ENCODE assay signal across 14 cellular contexts in the genomic region with DNA sequence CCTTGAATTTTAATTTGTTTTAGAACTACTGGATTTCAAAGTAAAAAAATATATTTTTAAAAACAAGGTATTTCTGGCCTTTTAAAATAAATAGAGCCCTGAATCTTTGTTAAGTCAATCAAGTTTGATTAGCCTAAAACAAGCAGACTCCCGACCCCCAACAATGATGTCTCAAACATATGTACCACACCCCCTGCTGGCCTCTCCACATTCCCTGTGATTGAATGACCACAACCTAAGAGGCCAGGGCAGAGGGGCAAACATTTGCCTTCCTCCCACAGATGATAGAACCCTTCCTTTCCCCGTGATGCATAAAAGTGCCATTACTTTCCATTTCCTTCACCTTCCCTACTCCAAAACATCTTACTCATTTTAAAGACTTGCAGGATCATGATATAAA.
DNase-seq lines count a peak whose midpoint lies in the region; ATAC-seq, FAIRE-seq and TF ChIP-seq lines count a peak whose summit lies in the region.
"Had no signal": no experiment of that assay in that cellular context is flagged by ENCODE, and none has a peak within 500 bp of the region (broad histone marks: within the 10 kb centered on the region; RNA-seq: fewer than 3 reads in every experiment).

No MANE protein-coding gene starts in this region.

- TF ChIP-seq POLR2A in GM12892 (IDR thresholded peaks at IDR 0.05; ENCODE audit: low read depth, low read length) (no peak), heart left ventricle (IDR thresholded peaks at IDR 0.05) (no peak)

- no peaks in the 10 kb centered on the region for H3K4me1 ChIP-seq in BE2C
- peaks cover 19% of the 10 kb centered on the region for H3K4me1 ChIP-seq in KMS-11 (ENCODE audit: low read depth, poor library complexity, severe bottlenecking)
- H3K4me1 ChIP-seq in heart left ventricle: peaks cover 0 to 32% (median 16%) of the 10 kb centered on the region in 12 donors

- intact Hi-C loops in heart left ventricle (cut with DNase I): loop anchor here in 8 of 10 donors (5.0 to 10.0 kb wide), 7 partner anchors 149 to 1582 kb away; no protein-coding TSS in a partner anchor

- H3K36me3 ChIP-seq in BE2C (no peaks in the 10 kb centered on the region), KMS-11 (ENCODE audit: insufficient read depth) (no peaks in the 10 kb centered on the region), heart left ventricle (peaks cover 0 to 4% (median 0%) of the 10 kb centered on the region in 9 donors)

- no peak overlapping the region for H3K27ac ChIP-seq in KMS-11
- no peak overlapping the region for H3K27ac ChIP-seq in heart left ventricle
- H3K27ac ChIP-seq: gastroesophageal sphincter had no signal

- no peaks in the 10 kb centered on the region for H3K9me3 ChIP-seq in BE2C
- no peaks in the 10 kb centered on the region for H3K9me3 ChIP-seq in heart left ventricle
- H3K9me3 ChIP-seq: gastroesophageal sphincter had no signal

- H3K27me3 ChIP-seq in BE2C (no peaks in the 10 kb centered on the region), KMS-11 (ENCODE audit: insufficient read depth, low read depth) (no peaks in the 10 kb centered on the region), heart left ventricle (no peaks in the 10 kb centered on the region)
- H3K27me3 ChIP-seq: gastroesophageal sphincter had no signal

- TF ChIP-seq CTCF in BE2C (IDR thresholded peaks at IDR 0.05; ENCODE audit: low read depth, low read length): peak; percentile 42
- 0 out of 2 replicates have a peak, but pooled peaks have one; percentile 14 for TF ChIP-seq CTCF in KMS-11 (conservative IDR thresholded peaks at IDR 0.05; ENCODE audit: low read depth, low read length)
- peak in 1 of 12 donors; percentile 13 for TF ChIP-seq CTCF in heart left ventricle (IDR thresholded peaks at IDR 0.05)

- ATAC-seq in HG03159 (IDR thresholded peaks at IDR 0.05; ENCODE audit: unreplicated experiment) (no peak), GM21825 (IDR thresholded peaks at IDR 0.05; ENCODE audit: unreplicated experiment) (no peak), heart left ventricle (no peak)
- ATAC-seq: gastroesophageal sphincter, left lobe of liver had no signal

- WGBS in heart left ventricle, 4 donors: 85 to 92% (median 90%) methylated on average over 2 of the region's 2 CpGs

- DNase-seq in BE2C (peak; percentile 23), astrocyte of the hippocampus (ENCODE audit: low read depth, low spot score) (peak; percentile 13), iPS-NIHi11 (ENCODE audit: low spot score) (peak; percentile 42), GM12892 (ENCODE audit: insufficient read length) (no peak), heart left ventricle (no peak)
- DNase-seq: activated naive CD8-positive, alpha-beta T cell treated with anti-CD3 and anti-CD28 coated beads, Interleukin-2, amount 10 ng/mL, durations not matched to agents 7 days and 5 days; HCEC 1CT; NCI-H1436; NK-92 treated with Interleukin-12 subunit alpha and Interleukin-12 subunit beta, amount 100 ng/mL, for 24 hours had no signal

- no peaks in the 10 kb centered on the region for H3K79me2 ChIP-seq in KMS-11 (ENCODE audit: insufficient read depth, low read depth)

- H3K9ac ChIP-seq in KMS-11: no peak overlapping the region

- H3K4me3 ChIP-seq in BE2C (ENCODE audit: low read depth, low read length) (no peak overlapping the region), KMS-11 (IDR thresholded peaks at IDR 0.05; ENCODE audit: insufficient read depth, low read depth, low read length) (no peak overlapping the region), heart left ventricle (no peak overlapping the region)
- H3K4me3 ChIP-seq: gastroesophageal sphincter had no signal

- no peak overlapping the region for H3K4me2 ChIP-seq in KMS-11

- no peak for FAIRE-seq in GM12892 (lab: Jason Lieb, UNC)

- no peak overlapping the region for H2AFZ ChIP-seq in KMS-11 (ENCODE audit: low read depth)

- H4K20me1 ChIP-seq in KMS-11 (ENCODE audit: insufficient read depth): no peaks in the 10 kb centered on the region

Comparison
In these comparisons a context has a peak if more than half of its experiments do, and no peak if none do; other contexts are left out.
1. DNase-seq: peak in BE2C (single experiment), astrocyte of the hippocampus (single experiment) and iPS-NIHi11 (single experiment); none in GM12892 (single experiment) and heart left ventricle (0 of 5).